Comparison of ENCODE assay signal across 18 cellular contexts in genomic region chr2:13001408-13001807, GRCh38.
"Had no signal": no experiment of that assay in that cellular context is flagged by ENCODE, and none has a peak within 500 bp of the region (broad histone marks: within the 10 kb centered on the region; RNA-seq: fewer than 3 reads in every experiment).

No MANE protein-coding gene starts in this region.

- H3K36me3 Mint-ChIP-seq: activated naive CD8-positive, alpha-beta T cell treated with anti-CD3 and anti-CD28 coated beads, Interleukin-2, amount 10 ng/mL, durations not matched to agents 7 days and 5 days; mesothelial cell of epicardium; natural killer cell had no signal

- H3K36me3 ChIP-seq: breast epithelium, colonic mucosa, upper lobe of right lung had no signal

- H3K9me3 Mint-ChIP-seq: activated B cell treated with CpG ODN at 0.5 μM for 24 hours; activated naive CD8-positive, alpha-beta T cell treated with anti-CD3 and anti-CD28 coated beads, Interleukin-2, amount 10 ng/mL, durations not matched to agents 7 days and 5 days; activated T-cell treated with anti-CD3 and anti-CD28 coated beads, Interleukin-2, amount 50 U/mL, for 4 hours; mesothelial cell of epicardium; natural killer cell had no signal

- H3K27me3 ChIP-seq: breast epithelium, colonic mucosa, upper lobe of right lung had no signal

- DNase-seq: activated B cell treated with CpG ODN at 0.5 μM for 24 hours; activated CD4-positive, alpha-beta T cell treated with anti-CD3 and anti-CD28 coated beads for 36 hours; activated CD4-positive, alpha-beta T cell treated with anti-CD3 and anti-CD28 coated beads, Interleukin-2, amount 50 U/mL, for 4 hours; activated CD8-positive, alpha-beta memory T cell treated with anti-CD3 and anti-CD28 coated beads, Interleukin-2, amount 50 U/mL, for 48 hours; activated naive CD4-positive, alpha-beta T cell treated with Interleukin-2 at 50 U/mL for 16 hours; activated naive CD8-positive, alpha-beta T cell treated with anti-CD3 and anti-CD28 coated beads, Interleukin-2, amount 10 ng/mL, durations not matched to agents 7 days and 5 days; activated T-cell treated with anti-CD3 and anti-CD28 coated beads, Interleukin-2, amount 50 U/mL, for 4 hours; amniotic stem cell; colonic mucosa; natural killer cell; stimulated activated CD4-positive, alpha-beta T cell treated with anti-CD3 and anti-CD28 coated beads, Interleukin-4, amount 100 ng/mL, for 4 hours; stimulated activated naive CD8-positive, alpha-beta T cell treated with anti-CD3 and anti-CD28 coated beads, Interleukin-15, Interleukin-2, amounts not matched to agents 100 U/mL and 50 U/mL, for 24 hours; T1000; upper lobe of right lung had no signal

- H3K27me3 Mint-ChIP-seq: activated B cell treated with CpG ODN at 0.5 μM for 24 hours; activated CD4-positive, alpha-beta T cell treated with anti-CD3 and anti-CD28 coated beads for 36 hours had no signal

- H3K4me1 ChIP-seq: colonic mucosa had no signal

- H3K27ac ChIP-seq: breast epithelium, colonic mucosa, epithelial cell of prostate, upper lobe of right lung had no signal

- H3K4me1 Mint-ChIP-seq: activated B cell treated with CpG ODN at 0.5 μM for 24 hours had no signal

- H3K27ac Mint-ChIP-seq: activated B cell treated with CpG ODN at 0.5 μM for 24 hours; activated CD4-positive, alpha-beta T cell treated with anti-CD3 and anti-CD28 coated beads for 36 hours; activated naive CD8-positive, alpha-beta T cell treated with anti-CD3 and anti-CD28 coated beads, Interleukin-2, amount 10 ng/mL, durations not matched to agents 7 days and 5 days; mesothelial cell of epicardium; natural killer cell had no signal

- ATAC-seq: activated CD4-positive, alpha-beta T cell treated with anti-CD3 and anti-CD28 coated beads for 36 hours; activated T-cell treated with anti-CD3 and anti-CD28 coated beads, Interleukin-2, amount 50 U/mL, for 4 hours; natural killer cell; stimulated activated naive CD8-positive, alpha-beta T cell treated with anti-CD3 and anti-CD28 coated beads, Interleukin-15, Interleukin-2, amounts not matched to agents 100 U/mL and 50 U/mL, for 24 hours; upper lobe of right lung had no signal

- H3K4me3 ChIP-seq: breast epithelium, colonic mucosa, lung, upper lobe of right lung had no signal

- H3K9me3 ChIP-seq: breast epithelium, colonic mucosa, upper lobe of right lung had no signal

- H3K4me3 Mint-ChIP-seq: activated B cell treated with CpG ODN at 0.5 μM for 24 hours; activated CD4-positive, alpha-beta T cell treated with anti-CD3 and anti-CD28 coated beads for 36 hours; activated naive CD8-positive, alpha-beta T cell treated with anti-CD3 and anti-CD28 coated beads, Interleukin-2, amount 10 ng/mL, durations not matched to agents 7 days and 5 days; activated T-cell treated with anti-CD3 and anti-CD28 coated beads, Interleukin-2, amount 50 U/mL, for 4 hours; mesothelial cell of epicardium; natural killer cell had no signal
